In genomic region chr1:114218397-114219237, GRCh38 we compare ENCODE assay signal across 1 cellular context.
TF ChIP-seq lines count a peak whose summit lies in the region.

No MANE protein-coding gene starts in this region.

TF ChIP-seq in GM23338, 12 proteins besides CTCF, POLR2A, EP300 and RAD21 (continued from another document):
- TF ChIP-seq ZNF462 (CRISPR knock-in tag; IDR thresholded peaks at IDR 0.05), result no peak
- no peak for TF ChIP-seq REST (IDR thresholded peaks at IDR 0.05; ENCODE audit: unreplicated experiment)
- no peak for TF ChIP-seq ZNF114 (CRISPR knock-in tag; IDR thresholded peaks at IDR 0.05)
- TF ChIP-seq ZNF331 (CRISPR knock-in tag; IDR thresholded peaks at IDR 0.05; ENCODE audit: low read depth), result no peak
- no peak for TF ChIP-seq EZH2 (IDR thresholded peaks at IDR 0.05; ENCODE audit: low read depth, unreplicated experiment)
- TF ChIP-seq EZH2phosphoT487 (IDR thresholded peaks at IDR 0.05; ENCODE audit: unreplicated experiment), result no peak
